8 cellular contexts compared by ENCODE assay signal in the genomic region with DNA sequence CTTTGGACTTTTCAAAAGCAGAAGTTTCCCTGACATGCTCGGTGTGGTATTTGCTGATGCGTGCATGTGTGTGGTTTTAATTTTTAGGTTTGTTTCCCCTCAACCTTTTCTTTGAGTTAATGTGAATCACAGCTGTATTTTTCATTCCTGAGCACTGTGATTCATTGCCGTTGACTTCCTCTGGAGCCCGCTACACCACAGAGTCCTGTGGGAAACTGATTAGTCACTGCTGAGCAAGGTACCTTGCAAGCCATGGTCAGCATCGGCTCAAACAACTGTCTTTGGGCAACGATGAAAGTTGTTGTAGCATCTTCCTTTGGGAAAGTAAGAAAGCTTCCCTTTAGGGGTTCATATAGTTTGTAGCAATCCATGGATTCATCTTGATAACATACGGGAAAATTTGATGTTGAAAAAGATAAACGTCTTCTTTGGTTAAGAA. TPM values are rescaled to one million over a fixed set of nuclear protein-coding genes. Genes with fewer than 3 reads are reported as not detected.
DNase-seq lines count a peak whose midpoint lies in the region; ATAC-seq and TF ChIP-seq lines count a peak whose summit lies in the region.

No MANE protein-coding gene starts in this region.

- POLR2A ChIA-PET in IMR-90 (lab: Charles Lee; ENCODE audit: unreplicated experiment), result interaction anchor here (0.5 to 1.5 kb wide), 4 partner anchors 12 to 176 kb away, joined by 3 to 18 read pairs (median 8); no protein-coding TSS in a partner anchor
- POLR2A ChIA-PET in CD8-positive, alpha-beta T cell (lab: Charles Lee), result no interaction called here

- no peak overlapping the region for H3K4me3 Mint-ChIP-seq in CD8-positive, alpha-beta T cell

- no peaks in the 10 kb centered on the region for H4K20me1 ChIP-seq in IMR-90 (ENCODE audit: insufficient read depth, low read length)

- peak overlapping the region; percentile 20; the same call in 1 of the 2 replicates for H3K9ac ChIP-seq in IMR-90 (ENCODE audit: low read depth, low read length)

- peak; percentile 81 for DNase-seq in AG08396 (ENCODE audit: low spot score)
- DNase-seq in IMR-90, result peak; percentile 99
- no peak for DNase-seq in caudate nucleus (lab: John Stamatoyannopoulos, UW)
- DNase-seq in lung (ENCODE audit: low spot score), result no peak
- no peak for DNase-seq in CD8-positive, alpha-beta T cell
- no peak for DNase-seq in activated CD4-positive, alpha-beta T cell treated with anti-CD3 and anti-CD28 coated beads, Interleukin-2, amount 50 U/mL, for 1 hour

- H4K8ac ChIP-seq in IMR-90 (ENCODE audit: low read depth in 2 of 2, low read length in 2 of 2), result peak overlapping the region; percentile 96 to 99

- H2BK15ac ChIP-seq in IMR-90 (ENCODE audit: low read depth, low read length), result peak overlapping the region; percentile 33; the same call in 2 of the 3 replicates

- peaks cover 2% of the 10 kb centered on the region; the same call in 1 of the 2 replicates for H3K36me3 ChIP-seq in IMR-90 (ENCODE audit: control insufficient read depth, insufficient read depth, low read length)
- no peaks in the 10 kb centered on the region for H3K36me3 ChIP-seq in lung (ENCODE audit: control insufficient read depth in 2 of 2, insufficient read depth in 2 of 2, low read length in 2 of 2)
- no peaks in the 10 kb centered on the region for H3K36me3 ChIP-seq in CD8-positive, alpha-beta T cell (ENCODE audit: insufficient read depth, low read length)

- peak overlapping the region; percentile 100; the same call in 1 of the 2 replicates for H3K4ac ChIP-seq in IMR-90 (ENCODE audit: low read depth, low read length)

- H3K4me2 ChIP-seq in IMR-90 (ENCODE audit: low read depth, low read length), result peak overlapping the region; percentile 25; the same call in 1 of the 2 replicates

- peak overlapping the region; percentile 97 for H3K56ac ChIP-seq in IMR-90 (ENCODE audit: extremely low read depth, insufficient read depth, low read length)

- WGBS in IMR-90 (ENCODE audit: extremely low coverage in 2 of 2, insufficient read length in 1 of 2), 2 experiments, result 0% methylated on average over 2 of the region's 8 CpGs; no CpG with 5 or more reads in 1 of the 2 experiments
- 14 to 28% methylated on average over 8 of the region's 8 CpGs for WGBS in lung, 2 donors

- peak; percentile 25; the same call in 1 of the 2 replicates for TF ChIP-seq RAD21 in IMR-90 (IDR thresholded peaks at IDR 0.05; ENCODE audit: low read length)

- H3K23ac ChIP-seq in IMR-90 (ENCODE audit: low read depth, low read length), result peak overlapping the region; percentile 99; the same call in 1 of the 2 replicates

- peaks cover 22% of the 10 kb centered on the region for H3K4me1 ChIP-seq in IMR-90 (ENCODE audit: control insufficient read depth, insufficient read depth, low read length)
- H3K4me1 ChIP-seq in lung (ENCODE audit: control insufficient read depth in 2 of 2, insufficient read depth in 2 of 2, low read length in 2 of 2), result peaks cover 5 to 10% of the 10 kb centered on the region in 2 donors
- H3K4me1 ChIP-seq in CD8-positive, alpha-beta T cell (ENCODE audit: insufficient read depth, low read length), result no peaks in the 10 kb centered on the region

- H3K9me1 ChIP-seq in IMR-90 (ENCODE audit: insufficient read depth, low read length), result peaks cover 21% of the 10 kb centered on the region

- H4K91ac ChIP-seq in IMR-90 (ENCODE audit: insufficient read depth, low read depth, low read length), result peak overlapping the region; percentile 99

- TF ChIP-seq POLR2A in IMR-90 (IDR thresholded peaks at IDR 0.05; ENCODE audit: low read depth, low read length), result peak; percentile 68; the same call in 1 of the 2 replicates

- H3K27ac ChIP-seq in IMR-90 (ENCODE audit: insufficient read depth, low read length), result peak overlapping the region; percentile 87
- H3K27ac ChIP-seq in caudate nucleus (ENCODE audit: low read depth, low read length), result peak overlapping the region; percentile 2
- peak overlapping the region; percentile 50 to 59 for H3K27ac ChIP-seq in lung (ENCODE audit: low read depth in 1 of 2, low read length in 1 of 2)
- no peak overlapping the region for H3K27ac ChIP-seq in CD8-positive, alpha-beta T cell (ENCODE audit: low read depth, low read length)

- dilution Hi-C loops in IMR-90 (cut with HindIII; ENCODE audit: low sequenced_read_pairs, unreplicated experiment), result no loop called here

- BruUV-seq in IMR-90 (replicated peaks; lab: Mats Ljungman, UMichigan), result no TSS peak

- intact Hi-C loops in IMR-90 (cut with micrococcal nuclease), result loop anchor here (1.0 to 10.0 kb wide), 4 partner anchors 31 to 159 kb away; no protein-coding TSS in a partner anchor
- intact Hi-C loops in CD8-positive, alpha-beta T cell (cut with DNase I, micrococcal nuclease), result no loop called here

- H2AFZ ChIP-seq in IMR-90 (replicated peaks; ENCODE audit: low read length, poor library complexity), result no peak overlapping the region

- H3K18ac ChIP-seq in IMR-90 (ENCODE audit: low read depth, low read length), result peak overlapping the region; percentile 99; the same call in 1 of the 2 replicates

- H3K9me3 ChIP-seq in IMR-90 (ENCODE audit: control insufficient read depth, insufficient read depth, low read length) (peaks cover 3% of the 10 kb centered on the region; the same call in 1 of the 2 replicates), lung (ENCODE audit: control insufficient read depth in 2 of 2, insufficient read depth in 1 of 2, low read length in 1 of 2) (peaks cover 0 to 4% of the 10 kb centered on the region in 2 donors)
- H3K9me3 ChIP-seq in CD8-positive, alpha-beta T cell (ENCODE audit: low read length), result no peaks in the 10 kb centered on the region

- H3K4me1 Mint-ChIP-seq in CD8-positive, alpha-beta T cell (ENCODE audit: low read depth), result no peaks in the 10 kb centered on the region

- H4K5ac ChIP-seq in IMR-90 (ENCODE audit: low read depth, low read length), result peak overlapping the region; percentile 33; the same call in 1 of the 2 replicates

- H3K27ac Mint-ChIP-seq in CD8-positive, alpha-beta T cell, result no peak overlapping the region

- H3K27me3 ChIP-seq in IMR-90 (ENCODE audit: control insufficient read depth, insufficient read depth, low read length), result no peaks in the 10 kb centered on the region
- H3K27me3 ChIP-seq in lung (ENCODE audit: control insufficient read depth, insufficient read depth), result no peaks in the 10 kb centered on the region
- H3K27me3 ChIP-seq in CD8-positive, alpha-beta T cell (ENCODE audit: insufficient read depth, low read length), result no peaks in the 10 kb centered on the region

- peak overlapping the region; percentile 99 for H2BK120ac ChIP-seq in IMR-90 (ENCODE audit: low read depth, low read length)

- H3K9me3 Mint-ChIP-seq in CD8-positive, alpha-beta T cell, result no peaks in the 10 kb centered on the region

- CTCF ChIA-PET in IMR-90 (lab: Yijun Ruan, JAX), result interaction anchor here (0.6 to 0.9 kb wide), 3 partner anchors 11 to 177 kb away, joined by 3 to 4 read pairs (median 3); no protein-coding TSS in a partner anchor
- CTCF ChIA-PET in CD8-positive, alpha-beta T cell (lab: Charles Lee), result interaction anchor here (1.1 kb wide), 1 partner anchor 14 kb away, joined by 3 read pairs; no protein-coding TSS in a partner anchor

- peak overlapping the region; percentile 52; the same call in 1 of the 2 replicates for H2AK5ac ChIP-seq in IMR-90 (ENCODE audit: low read depth, low read length)

- H2AK9ac ChIP-seq in IMR-90 (replicated peaks; ENCODE audit: low read depth, low read length, poor library complexity), result no peak overlapping the region

- TF ChIP-seq CTCF in IMR-90 (conservative IDR thresholded peaks at IDR 0.05; ENCODE audit: low read depth, low read length) (no peak), lung (IDR thresholded peaks at IDR 0.05; ENCODE audit: control extremely low read depth, extremely low read depth) (no peak)
- TF ChIP-seq CTCF in CD8-positive, alpha-beta T cell (IDR thresholded peaks at IDR 0.05), result no peak

- peak overlapping the region; percentile 99; the same call in 1 of the 2 replicates for H2BK20ac ChIP-seq in IMR-90 (ENCODE audit: low read depth, low read length)

- H3K36me3 Mint-ChIP-seq in CD8-positive, alpha-beta T cell, result no peaks in the 10 kb centered on the region

- peaks cover 13% of the 10 kb centered on the region for H3K27me3 Mint-ChIP-seq in CD8-positive, alpha-beta T cell (ENCODE audit: low read depth)

- peak overlapping the region; percentile 99 for H2BK5ac ChIP-seq in IMR-90 (ENCODE audit: low read depth, low read length, poor library complexity, severe bottlenecking)

- H3K4me3 ChIP-seq in IMR-90 (ENCODE audit: insufficient read depth, low read depth, low read length), result no peak overlapping the region
- no peak overlapping the region for H3K4me3 ChIP-seq in lung
- H3K4me3 ChIP-seq in CD8-positive, alpha-beta T cell (ENCODE audit: low read depth, low read length), result no peak overlapping the region

- peak overlapping the region; percentile 95 for H3K14ac ChIP-seq in IMR-90 (replicated peaks; ENCODE audit: low read depth, low read length)

- H3K79me1 ChIP-seq in IMR-90 (ENCODE audit: low read depth in 1 of 2, low read length in 2 of 2), result peaks cover 20 to 51% of the 10 kb centered on the region in 2 experiments; a peak in 3 of 4 replicates

- peak; percentile 86 for ATAC-seq in IMR-90 (ENCODE audit: low read depth)
- ATAC-seq in lung (ENCODE audit: insufficient read depth, low FRiP score), result no peak
- ATAC-seq in CD8-positive, alpha-beta T cell, result no peak
- ATAC-seq in GM21723 (IDR thresholded peaks at IDR 0.05; ENCODE audit: unreplicated experiment), result no peak
- no peak for ATAC-seq in HG02884 (IDR thresholded peaks at IDR 0.05; ENCODE audit: unreplicated experiment)

- in situ Hi-C loops in IMR-90 (cut with MboI; ENCODE audit: low sequenced_read_pairs), result loop anchor here (5.0 kb wide), 1 partner anchor 67 kb away; no protein-coding TSS in a partner anchor

TF ChIP-seq in IMR-90, 13 proteins besides CTCF, POLR2A, EP300 and RAD21 (continues in another document):
- TF ChIP-seq BHLHE40 (IDR thresholded peaks at IDR 0.05; ENCODE audit: low read depth, low read length) (peak; percentile 68; the same call in 1 of the 2 replicates), MAFK (IDR thresholded peaks at IDR 0.05; ENCODE audit: low read depth, low read length) (peak; percentile 96), NFE2L2 (IDR thresholded peaks at IDR 0.05; ENCODE audit: low read depth, low read length) (peak; percentile 83), CEBPB (IDR thresholded peaks at IDR 0.05; ENCODE audit: low read depth, low read length) (peak; percentile 69; the same call in 1 of the 2 replicates), RCOR1 (IDR thresholded peaks at IDR 0.05; ENCODE audit: insufficient replicate concordance, low read length) (peak; percentile 79), SMC3 (IDR thresholded peaks at IDR 0.05; ENCODE audit: low read depth, low read length) (no peak; the same call in 1 of the 2 replicates), RFX5 (IDR thresholded peaks at IDR 0.05; ENCODE audit: low read depth, low read length) (no peak), FOS (IDR thresholded peaks at IDR 0.05; ENCODE audit: low read depth, low read length) (peak; percentile 98)

RNA-seq across cellular contexts. Expression of a gene that starts 57.5 kb away (rescaled TPM):
- total RNA-seq in IMR-90 (2012; rRNA removed), result 61.4 and 72.2 TPM in 2 replicates
- 16.1 and 16.8 TPM in 2 replicates for polyA plus RNA-seq in IMR-90 (2012; rRNA removed)
- 7.9 and 9.9 TPM in 2 replicates for polyA plus RNA-seq in IMR-90 (2012; cell fraction: cytosol; rRNA removed)
- polyA plus RNA-seq in IMR-90 (2012; cell fraction: nucleus; rRNA removed; ENCODE audit: low replicate concordance), result 14.3 and 33.4 TPM in 2 replicates
- total RNA-seq in lung, result 10 to 100 TPM; 85.0 to 93.3 TPM
- polyA plus RNA-seq in lung, result 10 to 100 TPM; 13.7 to 44.3 TPM
- total RNA-seq in CD8-positive, alpha-beta T cell, result not detected

Comparison
In these comparisons a context has a peak if more than half of its experiments do, and no peak if none do; other contexts are left out.
1. DNase-seq: peak in AG08396 (single experiment) and IMR-90 (single experiment); none in caudate nucleus (0 of 61), lung (single experiment), CD8-positive, alpha-beta T cell (0 of 7) and activated CD4-positive, alpha-beta T cell treated with anti-CD3 and anti-CD28 coated beads, Interleukin-2, amount 50 U/mL, for 1 hour (single experiment).
2. RNA of a gene that starts 57.5 kb away (total RNA-seq): 85.0 to 93.3 TPM in lung and 61.4 to 72.2 TPM in IMR-90; not detected in CD8-positive, alpha-beta T cell; every median in the first group is over 10 times any median in the second.